ENCODE assay signal across 1 cellular context in the genomic region with DNA sequence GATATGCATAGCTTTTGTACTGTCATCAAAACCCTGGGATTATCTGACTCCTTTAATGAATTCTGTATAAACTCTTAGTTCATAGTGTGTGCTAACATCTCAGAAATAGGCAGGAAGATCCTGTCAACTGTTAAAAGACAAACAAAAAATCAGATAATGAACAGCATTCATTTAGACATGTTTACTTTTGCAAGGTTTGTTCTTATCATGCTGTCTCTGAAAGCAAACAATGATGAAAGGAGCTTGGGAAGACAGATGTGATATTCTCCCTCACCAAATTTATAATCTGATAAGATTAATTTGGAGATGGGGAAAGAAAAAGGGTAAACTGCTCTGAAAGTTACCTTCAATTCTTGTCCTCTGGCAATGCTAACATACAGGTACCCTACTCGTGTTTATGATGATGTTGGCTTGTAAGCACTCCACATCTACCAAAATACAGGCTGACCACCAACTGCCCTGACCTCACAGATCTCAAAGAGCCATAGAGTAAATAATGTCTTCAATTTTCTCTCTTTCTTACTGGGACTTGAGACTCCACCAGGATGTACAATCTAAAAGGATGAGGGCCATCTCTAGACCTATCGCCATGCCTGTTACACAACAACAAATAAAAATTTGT.
A peak's percentile ranks its signal among the peaks of the same experiment; 100 is the strongest.
TF ChIP-seq lines count a peak whose summit lies in the region.

No MANE protein-coding gene starts in this region.

TF ChIP-seq in HepG2, 621 proteins besides CTCF, POLR2A, EP300 and RAD21 (continued from another document and continues in another):
- TF ChIP-seq NFKB2 (CRISPR knock-in tag; IDR thresholded peaks at IDR 0.05; ENCODE audit: borderline replicate concordance) = no peak
- TF ChIP-seq RFXANK (CRISPR knock-in tag; IDR thresholded peaks at IDR 0.05) = no peak
- no peak for TF ChIP-seq MEF2D (CRISPR knock-in tag; IDR thresholded peaks at IDR 0.05)
- TF ChIP-seq ZNF629 (CRISPR knock-in tag; conservative IDR thresholded peaks at IDR 0.05) = no peak
- TF ChIP-seq, protein P1, sequence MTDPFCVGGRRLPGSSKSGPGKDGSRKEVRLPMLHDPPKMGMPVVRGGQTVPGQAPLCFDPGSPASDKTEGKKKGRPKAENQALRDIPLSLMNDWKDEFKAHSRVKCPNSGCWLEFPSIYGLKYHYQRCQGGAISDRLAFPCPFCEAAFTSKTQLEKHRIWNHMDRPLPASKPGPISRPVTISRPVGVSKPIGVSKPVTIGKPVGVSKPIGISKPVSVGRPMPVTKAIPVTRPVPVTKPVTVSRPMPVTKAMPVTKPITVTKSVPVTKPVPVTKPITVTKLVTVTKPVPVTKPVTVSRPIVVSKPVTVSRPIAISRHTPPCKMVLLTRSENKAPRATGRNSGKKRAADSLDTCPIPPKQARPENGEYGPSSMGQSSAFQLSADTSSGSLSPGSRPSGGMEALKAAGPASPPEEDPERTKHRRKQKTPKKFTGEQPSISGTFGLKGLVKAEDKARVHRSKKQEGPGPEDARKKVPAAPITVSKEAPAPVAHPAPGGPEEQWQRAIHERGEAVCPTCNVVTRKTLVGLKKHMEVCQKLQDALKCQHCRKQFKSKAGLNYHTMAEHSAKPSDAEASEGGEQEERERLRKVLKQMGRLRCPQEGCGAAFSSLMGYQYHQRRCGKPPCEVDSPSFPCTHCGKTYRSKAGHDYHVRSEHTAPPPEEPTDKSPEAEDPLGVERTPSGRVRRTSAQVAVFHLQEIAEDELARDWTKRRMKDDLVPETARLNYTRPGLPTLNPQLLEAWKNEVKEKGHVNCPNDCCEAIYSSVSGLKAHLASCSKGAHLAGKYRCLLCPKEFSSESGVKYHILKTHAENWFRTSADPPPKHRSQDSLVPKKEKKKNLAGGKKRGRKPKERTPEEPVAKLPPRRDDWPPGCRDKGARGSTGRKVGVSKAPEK (CRISPR knock-in tag; IDR thresholded peaks at IDR 0.05; ENCODE audit: borderline replicate concordance) = no peak
- TF ChIP-seq, protein P2, sequence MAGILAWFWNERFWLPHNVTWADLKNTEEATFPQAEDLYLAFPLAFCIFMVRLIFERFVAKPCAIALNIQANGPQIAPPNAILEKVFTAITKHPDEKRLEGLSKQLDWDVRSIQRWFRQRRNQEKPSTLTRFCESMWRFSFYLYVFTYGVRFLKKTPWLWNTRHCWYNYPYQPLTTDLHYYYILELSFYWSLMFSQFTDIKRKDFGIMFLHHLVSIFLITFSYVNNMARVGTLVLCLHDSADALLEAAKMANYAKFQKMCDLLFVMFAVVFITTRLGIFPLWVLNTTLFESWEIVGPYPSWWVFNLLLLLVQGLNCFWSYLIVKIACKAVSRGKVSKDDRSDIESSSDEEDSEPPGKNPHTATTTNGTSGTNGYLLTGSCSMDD (CRISPR knock-in tag; IDR thresholded peaks at IDR 0.05) = no peak
- TF ChIP-seq FOXM1 (CRISPR knock-in tag; IDR thresholded peaks at IDR 0.05) = no peak
- no peak for TF ChIP-seq ZNF703 (CRISPR knock-in tag; IDR thresholded peaks at IDR 0.05; ENCODE audit: borderline replicate concordance)
- TF ChIP-seq HMGA1 (CRISPR knock-in tag; conservative IDR thresholded peaks at IDR 0.05) = no peak
- TF ChIP-seq, protein P3, sequence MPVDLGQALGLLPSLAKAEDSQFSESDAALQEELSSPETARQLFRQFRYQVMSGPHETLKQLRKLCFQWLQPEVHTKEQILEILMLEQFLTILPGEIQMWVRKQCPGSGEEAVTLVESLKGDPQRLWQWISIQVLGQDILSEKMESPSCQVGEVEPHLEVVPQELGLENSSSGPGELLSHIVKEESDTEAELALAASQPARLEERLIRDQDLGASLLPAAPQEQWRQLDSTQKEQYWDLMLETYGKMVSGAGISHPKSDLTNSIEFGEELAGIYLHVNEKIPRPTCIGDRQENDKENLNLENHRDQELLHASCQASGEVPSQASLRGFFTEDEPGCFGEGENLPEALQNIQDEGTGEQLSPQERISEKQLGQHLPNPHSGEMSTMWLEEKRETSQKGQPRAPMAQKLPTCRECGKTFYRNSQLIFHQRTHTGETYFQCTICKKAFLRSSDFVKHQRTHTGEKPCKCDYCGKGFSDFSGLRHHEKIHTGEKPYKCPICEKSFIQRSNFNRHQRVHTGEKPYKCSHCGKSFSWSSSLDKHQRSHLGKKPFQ (CRISPR knock-in tag; IDR thresholded peaks at IDR 0.05; ENCODE audit: insufficient replicate concordance) = no peak
- no peak for TF ChIP-seq NFRKB (IDR thresholded peaks at IDR 0.05)
- TF ChIP-seq PPARG (CRISPR knock-in tag; conservative IDR thresholded peaks at IDR 0.05) = peak; percentile 47; the same call in 1 of the 2 replicates
- TF ChIP-seq, protein P4, sequence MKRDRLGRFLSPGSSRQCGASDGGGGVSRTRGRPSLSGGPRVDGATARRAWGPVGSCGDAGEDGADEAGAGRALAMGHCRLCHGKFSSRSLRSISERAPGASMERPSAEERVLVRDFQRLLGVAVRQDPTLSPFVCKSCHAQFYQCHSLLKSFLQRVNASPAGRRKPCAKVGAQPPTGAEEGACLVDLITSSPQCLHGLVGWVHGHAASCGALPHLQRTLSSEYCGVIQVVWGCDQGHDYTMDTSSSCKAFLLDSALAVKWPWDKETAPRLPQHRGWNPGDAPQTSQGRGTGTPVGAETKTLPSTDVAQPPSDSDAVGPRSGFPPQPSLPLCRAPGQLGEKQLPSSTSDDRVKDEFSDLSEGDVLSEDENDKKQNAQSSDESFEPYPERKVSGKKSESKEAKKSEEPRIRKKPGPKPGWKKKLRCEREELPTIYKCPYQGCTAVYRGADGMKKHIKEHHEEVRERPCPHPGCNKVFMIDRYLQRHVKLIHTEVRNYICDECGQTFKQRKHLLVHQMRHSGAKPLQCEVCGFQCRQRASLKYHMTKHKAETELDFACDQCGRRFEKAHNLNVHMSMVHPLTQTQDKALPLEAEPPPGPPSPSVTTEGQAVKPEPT (CRISPR knock-in tag; IDR thresholded peaks at IDR 0.05; ENCODE audit: low read depth) = no peak
- TF ChIP-seq, protein P5, sequence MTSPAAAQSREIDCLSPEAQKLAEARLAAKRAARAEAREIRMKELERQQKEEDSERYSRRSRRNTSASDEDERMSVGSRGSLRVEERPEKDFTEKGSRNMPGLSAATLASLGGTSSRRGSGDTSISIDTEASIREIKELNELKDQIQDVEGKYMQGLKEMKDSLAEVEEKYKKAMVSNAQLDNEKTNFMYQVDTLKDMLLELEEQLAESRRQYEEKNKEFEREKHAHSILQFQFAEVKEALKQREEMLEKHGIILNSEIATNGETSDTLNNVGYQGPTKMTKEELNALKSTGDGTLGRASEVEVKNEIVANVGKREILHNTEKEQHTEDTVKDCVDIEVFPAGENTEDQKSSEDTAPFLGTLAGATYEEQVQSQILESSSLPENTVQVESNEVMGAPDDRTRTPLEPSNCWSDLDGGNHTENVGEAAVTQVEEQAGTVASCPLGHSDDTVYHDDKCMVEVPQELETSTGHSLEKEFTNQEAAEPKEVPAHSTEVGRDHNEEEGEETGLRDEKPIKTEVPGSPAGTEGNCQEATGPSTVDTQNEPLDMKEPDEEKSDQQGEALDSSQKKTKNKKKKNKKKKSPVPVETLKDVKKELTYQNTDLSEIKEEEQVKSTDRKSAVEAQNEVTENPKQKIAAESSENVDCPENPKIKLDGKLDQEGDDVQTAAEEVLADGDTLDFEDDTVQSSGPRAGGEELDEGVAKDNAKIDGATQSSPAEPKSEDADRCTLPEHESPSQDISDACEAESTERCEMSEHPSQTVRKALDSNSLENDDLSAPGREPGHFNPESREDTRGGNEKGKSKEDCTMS (CRISPR knock-in tag; conservative IDR thresholded peaks at IDR 0.05) = no peak
- TF ChIP-seq KAT2B (IDR thresholded peaks at IDR 0.05; ENCODE audit: borderline replicate concordance, low read depth, low read length) = no peak
- no peak for TF ChIP-seq ZNF619 (CRISPR knock-in tag; IDR thresholded peaks at IDR 0.05)
- no peak for TF ChIP-seq PLRG1 (conservative IDR thresholded peaks at IDR 0.05)
- no peak for TF ChIP-seq ATF7 (IDR thresholded peaks at IDR 0.05)
- TF ChIP-seq ATF7 (CRISPR knock-in tag; IDR thresholded peaks at IDR 0.05) = no peak
- TF ChIP-seq NR3C1 (CRISPR knock-in tag; IDR thresholded peaks at IDR 0.05) = no peak
- TF ChIP-seq, protein P6, sequence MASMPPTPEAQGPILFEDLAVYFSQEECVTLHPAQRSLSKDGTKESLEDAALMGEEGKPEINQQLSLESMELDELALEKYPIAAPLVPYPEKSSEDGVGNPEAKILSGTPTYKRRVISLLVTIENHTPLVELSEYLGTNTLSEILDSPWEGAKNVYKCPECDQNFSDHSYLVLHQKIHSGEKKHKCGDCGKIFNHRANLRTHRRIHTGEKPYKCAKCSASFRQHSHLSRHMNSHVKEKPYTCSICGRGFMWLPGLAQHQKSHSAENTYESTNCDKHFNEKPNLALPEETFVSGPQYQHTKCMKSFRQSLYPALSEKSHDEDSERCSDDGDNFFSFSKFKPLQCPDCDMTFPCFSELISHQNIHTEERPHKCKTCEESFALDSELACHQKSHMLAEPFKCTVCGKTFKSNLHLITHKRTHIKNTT (CRISPR knock-in tag; IDR thresholded peaks at IDR 0.05) = no peak
- TF ChIP-seq, protein P7, sequence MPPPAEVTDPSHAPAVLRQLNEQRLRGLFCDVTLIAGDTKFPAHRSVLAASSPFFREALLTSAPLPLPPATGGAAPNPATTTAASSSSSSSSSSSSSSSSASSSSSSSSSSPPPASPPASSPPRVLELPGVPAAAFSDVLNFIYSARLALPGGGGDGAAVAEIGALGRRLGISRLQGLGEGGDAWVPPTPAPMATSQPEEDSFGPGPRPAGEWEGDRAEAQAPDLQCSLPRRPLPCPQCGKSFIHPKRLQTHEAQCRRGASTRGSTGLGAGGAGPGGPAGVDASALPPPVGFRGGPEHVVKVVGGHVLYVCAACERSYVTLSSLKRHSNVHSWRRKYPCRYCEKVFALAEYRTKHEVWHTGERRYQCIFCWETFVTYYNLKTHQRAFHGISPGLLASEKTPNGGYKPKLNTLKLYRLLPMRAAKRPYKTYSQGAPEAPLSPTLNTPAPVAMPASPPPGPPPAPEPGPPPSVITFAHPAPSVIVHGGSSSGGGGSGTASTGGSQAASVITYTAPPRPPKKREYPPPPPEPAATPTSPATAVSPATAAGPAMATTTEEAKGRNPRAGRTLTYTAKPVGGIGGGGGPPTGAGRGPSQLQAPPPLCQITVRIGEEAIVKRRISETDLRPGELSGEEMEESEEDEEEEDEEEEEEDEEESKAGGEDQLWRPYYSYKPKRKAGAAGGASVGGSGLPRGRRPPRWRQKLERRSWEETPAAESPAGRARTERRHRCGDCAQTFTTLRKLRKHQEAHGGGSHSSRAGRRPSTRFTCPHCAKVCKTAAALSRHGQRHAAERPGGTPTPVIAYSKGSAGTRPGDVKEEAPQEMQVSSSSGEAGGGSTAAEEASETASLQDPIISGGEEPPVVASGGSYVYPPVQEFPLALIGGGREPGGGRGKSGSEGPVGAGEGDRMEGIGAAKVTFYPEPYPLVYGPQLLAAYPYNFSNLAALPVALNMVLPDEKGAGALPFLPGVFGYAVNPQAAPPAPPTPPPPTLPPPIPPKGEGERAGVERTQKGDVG (CRISPR knock-in tag; IDR thresholded peaks at IDR 0.05; ENCODE audit: borderline replicate concordance) = no peak
- TF ChIP-seq, protein P8, sequence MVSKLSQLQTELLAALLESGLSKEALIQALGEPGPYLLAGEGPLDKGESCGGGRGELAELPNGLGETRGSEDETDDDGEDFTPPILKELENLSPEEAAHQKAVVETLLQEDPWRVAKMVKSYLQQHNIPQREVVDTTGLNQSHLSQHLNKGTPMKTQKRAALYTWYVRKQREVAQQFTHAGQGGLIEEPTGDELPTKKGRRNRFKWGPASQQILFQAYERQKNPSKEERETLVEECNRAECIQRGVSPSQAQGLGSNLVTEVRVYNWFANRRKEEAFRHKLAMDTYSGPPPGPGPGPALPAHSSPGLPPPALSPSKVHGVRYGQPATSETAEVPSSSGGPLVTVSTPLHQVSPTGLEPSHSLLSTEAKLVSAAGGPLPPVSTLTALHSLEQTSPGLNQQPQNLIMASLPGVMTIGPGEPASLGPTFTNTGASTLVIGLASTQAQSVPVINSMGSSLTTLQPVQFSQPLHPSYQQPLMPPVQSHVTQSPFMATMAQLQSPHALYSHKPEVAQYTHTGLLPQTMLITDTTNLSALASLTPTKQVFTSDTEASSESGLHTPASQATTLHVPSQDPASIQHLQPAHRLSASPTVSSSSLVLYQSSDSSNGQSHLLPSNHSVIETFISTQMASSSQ (IDR thresholded peaks at IDR 0.05; ENCODE audit: low read depth) = peak; percentile 29; the same call in 1 of the 2 replicates
- TF ChIP-seq, protein P8 (CRISPR knock-in tag; IDR thresholded peaks at IDR 0.05; ENCODE audit: borderline replicate concordance) = no peak; the same call in 1 of the 2 replicates
- TF ChIP-seq ZNF737 (CRISPR knock-in tag; IDR thresholded peaks at IDR 0.05; ENCODE audit: borderline replicate concordance) = no peak
- TF ChIP-seq ETV5 (CRISPR knock-in tag; IDR thresholded peaks at IDR 0.05; ENCODE audit: borderline replicate concordance) = peak; percentile 18; the same call in 1 of the 2 replicates
- no peak for TF ChIP-seq FLYWCH1 (CRISPR knock-in tag; IDR thresholded peaks at IDR 0.05)
- TF ChIP-seq SAFB2 (CRISPR knock-in tag; IDR thresholded peaks at IDR 0.05; ENCODE audit: borderline replicate concordance, low read depth) = no peak
- no peak for TF ChIP-seq HOXA9 (CRISPR knock-in tag; IDR thresholded peaks at IDR 0.05; ENCODE audit: borderline replicate concordance)
- TF ChIP-seq, protein P9, sequence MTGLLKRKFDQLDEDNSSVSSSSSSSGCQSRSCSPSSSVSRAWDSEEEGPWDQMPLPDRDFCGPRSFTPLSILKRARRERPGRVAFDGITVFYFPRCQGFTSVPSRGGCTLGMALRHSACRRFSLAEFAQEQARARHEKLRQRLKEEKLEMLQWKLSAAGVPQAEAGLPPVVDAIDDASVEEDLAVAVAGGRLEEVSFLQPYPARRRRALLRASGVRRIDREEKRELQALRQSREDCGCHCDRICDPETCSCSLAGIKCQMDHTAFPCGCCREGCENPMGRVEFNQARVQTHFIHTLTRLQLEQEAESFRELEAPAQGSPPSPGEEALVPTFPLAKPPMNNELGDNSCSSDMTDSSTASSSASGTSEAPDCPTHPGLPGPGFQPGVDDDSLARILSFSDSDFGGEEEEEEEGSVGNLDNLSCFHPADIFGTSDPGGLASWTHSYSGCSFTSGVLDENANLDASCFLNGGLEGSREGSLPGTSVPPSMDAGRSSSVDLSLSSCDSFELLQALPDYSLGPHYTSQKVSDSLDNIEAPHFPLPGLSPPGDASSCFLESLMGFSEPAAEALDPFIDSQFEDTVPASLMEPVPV (CRISPR knock-in tag; IDR thresholded peaks at IDR 0.05) = 0 out of 2 replicates have a peak, but pooled peaks have one; percentile 48
- no peak for TF ChIP-seq ZNF44 (CRISPR knock-in tag; IDR thresholded peaks at IDR 0.05)
- no peak for TF ChIP-seq ERF (CRISPR knock-in tag; IDR thresholded peaks at IDR 0.05)
- no peak for TF ChIP-seq RBAK (CRISPR knock-in tag; IDR thresholded peaks at IDR 0.05)
- TF ChIP-seq CHCHD3 (CRISPR knock-in tag; IDR thresholded peaks at IDR 0.05) = no peak
- TF ChIP-seq, protein P10, sequence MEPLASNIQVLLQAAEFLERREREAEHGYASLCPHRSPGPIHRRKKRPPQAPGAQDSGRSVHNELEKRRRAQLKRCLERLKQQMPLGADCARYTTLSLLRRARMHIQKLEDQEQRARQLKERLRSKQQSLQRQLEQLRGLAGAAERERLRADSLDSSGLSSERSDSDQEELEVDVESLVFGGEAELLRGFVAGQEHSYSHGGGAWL (CRISPR knock-in tag; IDR thresholded peaks at IDR 0.05) = no peak
- no peak for TF ChIP-seq EZH2 (conservative IDR thresholded peaks at IDR 0.05; ENCODE audit: low read depth, low read length)
